ENCODE assay signal across 1 cellular context in genomic region chr5:97544279-97545077, GRCh38.
TF ChIP-seq lines count a peak whose summit lies in the region.

No MANE protein-coding gene starts in this region.

TF ChIP-seq in WTC11, 78 proteins besides CTCF, POLR2A, EP300 and RAD21 (continued from another document):
- TF ChIP-seq, protein P1, sequence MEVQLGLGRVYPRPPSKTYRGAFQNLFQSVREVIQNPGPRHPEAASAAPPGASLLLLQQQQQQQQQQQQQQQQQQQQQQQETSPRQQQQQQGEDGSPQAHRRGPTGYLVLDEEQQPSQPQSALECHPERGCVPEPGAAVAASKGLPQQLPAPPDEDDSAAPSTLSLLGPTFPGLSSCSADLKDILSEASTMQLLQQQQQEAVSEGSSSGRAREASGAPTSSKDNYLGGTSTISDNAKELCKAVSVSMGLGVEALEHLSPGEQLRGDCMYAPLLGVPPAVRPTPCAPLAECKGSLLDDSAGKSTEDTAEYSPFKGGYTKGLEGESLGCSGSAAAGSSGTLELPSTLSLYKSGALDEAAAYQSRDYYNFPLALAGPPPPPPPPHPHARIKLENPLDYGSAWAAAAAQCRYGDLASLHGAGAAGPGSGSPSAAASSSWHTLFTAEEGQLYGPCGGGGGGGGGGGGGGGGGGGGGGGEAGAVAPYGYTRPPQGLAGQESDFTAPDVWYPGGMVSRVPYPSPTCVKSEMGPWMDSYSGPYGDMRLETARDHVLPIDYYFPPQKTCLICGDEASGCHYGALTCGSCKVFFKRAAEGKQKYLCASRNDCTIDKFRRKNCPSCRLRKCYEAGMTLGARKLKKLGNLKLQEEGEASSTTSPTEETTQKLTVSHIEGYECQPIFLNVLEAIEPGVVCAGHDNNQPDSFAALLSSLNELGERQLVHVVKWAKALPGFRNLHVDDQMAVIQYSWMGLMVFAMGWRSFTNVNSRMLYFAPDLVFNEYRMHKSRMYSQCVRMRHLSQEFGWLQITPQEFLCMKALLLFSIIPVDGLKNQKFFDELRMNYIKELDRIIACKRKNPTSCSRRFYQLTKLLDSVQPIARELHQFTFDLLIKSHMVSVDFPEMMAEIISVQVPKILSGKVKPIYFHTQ (CRISPR knock-in tag; IDR thresholded peaks at IDR 0.05) = no peak
- TF ChIP-seq, protein P2, sequence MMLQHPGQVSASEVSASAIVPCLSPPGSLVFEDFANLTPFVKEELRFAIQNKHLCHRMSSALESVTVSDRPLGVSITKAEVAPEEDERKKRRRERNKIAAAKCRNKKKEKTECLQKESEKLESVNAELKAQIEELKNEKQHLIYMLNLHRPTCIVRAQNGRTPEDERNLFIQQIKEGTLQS (CRISPR knock-in tag; conservative IDR thresholded peaks at IDR 0.05) = no peak
- TF ChIP-seq ZNF138 (CRISPR knock-in tag; conservative IDR thresholded peaks at IDR 0.05) = no peak
- TF ChIP-seq ZBTB21 (CRISPR knock-in tag; IDR thresholded peaks at IDR 0.05; ENCODE audit: borderline replicate concordance) = no peak
- TF ChIP-seq ZNF232 (CRISPR knock-in tag; IDR thresholded peaks at IDR 0.05) = no peak
- TF ChIP-seq CREB1 (CRISPR knock-in tag; IDR thresholded peaks at IDR 0.05) = no peak
- TF ChIP-seq RORB (CRISPR knock-in tag; IDR thresholded peaks at IDR 0.05) = no peak
- no peak for TF ChIP-seq ZNF671 (CRISPR knock-in tag; IDR thresholded peaks at IDR 0.05)
